In genomic region chr2:227188292-227188691, GRCh38 we compare ENCODE assay signal across 12 cellular contexts. TPM values are rescaled to one million over a fixed set of nuclear protein-coding genes. Genes with fewer than 3 reads are reported as not detected.
DNase-seq lines count a peak whose midpoint lies in the region; ATAC-seq, FAIRE-seq and TF ChIP-seq lines count a peak whose summit lies in the region.
"Had no signal": no experiment of that assay in that cellular context is flagged by ENCODE, and none has a peak within 500 bp of the region (broad histone marks: within the 10 kb centered on the region; RNA-seq: fewer than 3 reads in every experiment).

No MANE protein-coding gene starts in this region.

- DNase-seq in fibroblast of the conjunctiva (ENCODE audit: low read depth) (peak; percentile 2), thyroid gland (peak; percentile 62 to 64), NCI-H2029 (lab: John Stamatoyannopoulos, UW) (no peak), D721Med (ENCODE audit: insufficient read length, low spot score) (no peak)
- DNase-seq: midbrain, NCI-H1105 treated with DMSO at 0.1 percent for 48 hours had no signal

- no peak for FAIRE-seq in D721Med (lab: Jason Lieb, UNC)
- FAIRE-seq: colon had no signal

- no peaks in the 10 kb centered on the region for H3K27me3 ChIP-seq in HUES48 (ENCODE audit: control insufficient read depth, insufficient read depth, low read length)
- no peaks in the 10 kb centered on the region for H3K27me3 ChIP-seq in thyroid gland

- peak; percentile 77 for ATAC-seq in GM21515 (IDR thresholded peaks at IDR 0.05; ENCODE audit: unreplicated experiment)
- no peak for ATAC-seq in GM21360 (IDR thresholded peaks at IDR 0.05; ENCODE audit: unreplicated experiment)
- ATAC-seq in GM18519 (IDR thresholded peaks at IDR 0.05; ENCODE audit: low FRiP score, unreplicated experiment) = no peak
- ATAC-seq: activated CD4-positive, CD25-positive, alpha-beta regulatory T cell treated with anti-CD3 and anti-CD28 coated beads, Interleukin-2, amount 50 U/mL, for 24 hours had no signal

- 25% methylated on average over 6 of the region's 6 CpGs for WGBS in thyroid gland, 2 donors

- TF ChIP-seq CTCF in thyroid gland (IDR thresholded peaks at IDR 0.05) = no peak
- TF ChIP-seq CTCF in D721Med (IDR thresholded peaks at IDR 0.05; ENCODE audit: insufficient read depth, missing control alignments) = no peak

- H3K9ac ChIP-seq in HUES48 (ENCODE audit: low read depth, low read length) = no peak overlapping the region

- peak in 1 of 2 donors; percentile 19 for TF ChIP-seq POLR2A in thyroid gland (IDR thresholded peaks at IDR 0.05)

- H3K36me3 ChIP-seq in HUES48 (ENCODE audit: control insufficient read depth, insufficient read depth, low read length) (no peaks in the 10 kb centered on the region), thyroid gland (no peaks in the 10 kb centered on the region)

- H3K9me3 ChIP-seq in HUES48 (ENCODE audit: control insufficient read depth, insufficient read depth, low read length) (no peaks in the 10 kb centered on the region), thyroid gland (no peaks in the 10 kb centered on the region)

- H3K4me1 ChIP-seq in HUES48 (ENCODE audit: control insufficient read depth, insufficient read depth, low read length) = peaks cover 24% of the 10 kb centered on the region
- H3K4me1 ChIP-seq in thyroid gland = peaks cover 28 to 29% of the 10 kb centered on the region in 2 donors

- H3K4me3 ChIP-seq in HUES48 (ENCODE audit: low read depth, low read length) (no peak overlapping the region), thyroid gland (replicated peaks in 1 of 3) (no peak overlapping the region)

- H3K27ac ChIP-seq in HUES48 (ENCODE audit: low read depth, low read length) (peak overlapping the region; percentile 29), thyroid gland (peak overlapping the region; percentile 78 to 88 (median 79))

- intact Hi-C loops in thyroid gland (cut with DNase I) = no loop called here

RNA-seq across cellular contexts. Expression of gene COL4A3, which starts 23.9 kb away (rescaled TPM):
- 10 to 100 TPM; 59.7 to 86.5 (median 66.9) TPM for total RNA-seq in thyroid gland

RNA-seq across cellular contexts. Expression of gene COL4A4, which starts 24.3 kb away (rescaled TPM):
- total RNA-seq in thyroid gland = 10 to 100 TPM; 16.5 to 41.7 (median 34.2) TPM

Comparison
In these comparisons a context has a peak if more than half of its experiments do, and no peak if none do; other contexts are left out.
1. DNase-seq: peak in fibroblast of the conjunctiva (single experiment) and thyroid gland (2 of 2); none in NCI-H2029 (single experiment) and D721Med (single experiment).